In genomic region chr20:61875996-61876395, GRCh38 we compare ENCODE assay signal across 6 cellular contexts.
"Had no signal": no experiment of that assay in that cellular context is flagged by ENCODE, and none has a peak within 500 bp of the region (broad histone marks: within the 10 kb centered on the region; RNA-seq: fewer than 3 reads in every experiment).

No MANE protein-coding gene starts in this region.

- H3K9me3 Mint-ChIP-seq: IgD-negative memory B cell had no signal

- H3K9ac ChIP-seq: GM23248 had no signal

- H2AFZ ChIP-seq: GM23248 had no signal

- H3K27ac Mint-ChIP-seq: IgD-negative memory B cell had no signal

- DNase-seq: GM23248, GOT3, HCEC 1CT had no signal

- H3K36me3 Mint-ChIP-seq: IgD-negative memory B cell had no signal

- H3K27ac ChIP-seq: GM23248 had no signal

- H3K4me3 ChIP-seq: GM23248 had no signal

- FAIRE-seq: H54 had no signal

- H3K4me1 Mint-ChIP-seq: H9, IgD-negative memory B cell had no signal

- H3K4me3 Mint-ChIP-seq: H9, IgD-negative memory B cell had no signal
